8 cellular contexts compared by ENCODE assay signal in genomic region chr12:68613209-68613904, GRCh38. TPM values are rescaled to one million over a fixed set of nuclear protein-coding genes. Genes with fewer than 3 reads are reported as not detected.
DNase-seq lines count a peak whose midpoint lies in the region; ATAC-seq and TF ChIP-seq lines count a peak whose summit lies in the region.

No MANE protein-coding gene starts in this region.

- peaks cover 23% of the 10 kb centered on the region for H3K36me3 ChIP-seq in DND-41 (ENCODE audit: insufficient read depth, low read length)
- peaks cover 12% of the 10 kb centered on the region for H3K36me3 ChIP-seq in endodermal cell (ENCODE audit: control insufficient read depth, insufficient read depth, low read length)
- H3K36me3 ChIP-seq in skeletal muscle satellite cell (ENCODE audit: insufficient read depth, low read length) = peaks cover 9% of the 10 kb centered on the region

- H3K4me3 Mint-ChIP-seq in endodermal cell = peak overlapping the region; percentile 91

- H3K4me1 Mint-ChIP-seq in endodermal cell = peaks cover 33% of the 10 kb centered on the region

- H3K27me3 Mint-ChIP-seq in endodermal cell (ENCODE audit: insufficient read depth) = no peaks in the 10 kb centered on the region

- DNase-seq in DND-41 = no peak
- DNase-seq in activated CD4-positive, alpha-beta T cell treated with anti-CD3 and anti-CD28 coated beads for 1 hour = peak; percentile 19
- no peak for DNase-seq in endodermal cell
- DNase-seq in posterior vena cava (ENCODE audit: low spot score) = no peak
- no peak for DNase-seq in GM10266 (ENCODE audit: extremely low spot score)

- intact Hi-C loops in posterior vena cava (cut with DNase I) = no loop called here

- H3K4me2 ChIP-seq in DND-41 (ENCODE audit: insufficient read depth, low read length) (peak overlapping the region; percentile 94), skeletal muscle satellite cell (ENCODE audit: low read length) (peak overlapping the region; percentile 86)

- H2AFZ ChIP-seq in DND-41 (ENCODE audit: low read depth, low read length) = no peak overlapping the region

- no peaks in the 10 kb centered on the region for H3K9me3 ChIP-seq in DND-41 (ENCODE audit: insufficient read depth, low read length, severe bottlenecking)
- no peaks in the 10 kb centered on the region for H3K9me3 ChIP-seq in endodermal cell (ENCODE audit: control insufficient read depth, low read length)
- H3K9me3 ChIP-seq in skeletal muscle satellite cell (replicated peaks; ENCODE audit: low read length) = no peaks in the 10 kb centered on the region

- H3K27me3 ChIP-seq in DND-41 (ENCODE audit: insufficient read depth, low read length, poor library complexity) (no peaks in the 10 kb centered on the region), endodermal cell (ENCODE audit: control insufficient read depth, insufficient read depth, low read length, poor library complexity, severe bottlenecking) (no peaks in the 10 kb centered on the region), skeletal muscle satellite cell (ENCODE audit: control insufficient read depth, insufficient read depth, low read length) (no peaks in the 10 kb centered on the region)

- 96 to 97% methylated on average over 6 to 18 of the region's 18 CpGs for WGBS in endodermal cell (ENCODE audit: insufficient coverage in 1 of 2, insufficient read length in 1 of 2), 2 experiments

- peaks cover 68% of the 10 kb centered on the region for H4K20me1 ChIP-seq in DND-41 (ENCODE audit: insufficient read depth, low read length)

- peaks cover 2% of the 10 kb centered on the region for H3K9me3 Mint-ChIP-seq in endodermal cell

- H3K27ac Mint-ChIP-seq in endodermal cell = peak overlapping the region; percentile 6

- peaks cover 76% of the 10 kb centered on the region for H3K79me2 ChIP-seq in DND-41 (ENCODE audit: insufficient read depth, low read length)

- H3K4me1 ChIP-seq in DND-41 (ENCODE audit: insufficient read depth, low read length) = peaks cover 41% of the 10 kb centered on the region
- H3K4me1 ChIP-seq in endodermal cell (ENCODE audit: control insufficient read depth, insufficient read depth, low read length) = peaks cover 4% of the 10 kb centered on the region
- H3K4me1 ChIP-seq in skeletal muscle satellite cell (ENCODE audit: control insufficient read depth, insufficient read depth, low read length) = peaks cover 53% of the 10 kb centered on the region

- TF ChIP-seq CTCF in DND-41 (IDR thresholded peaks at IDR 0.05; ENCODE audit: borderline replicate concordance, extremely low read depth, low read length, poor library complexity, severe bottlenecking) (no peak), endodermal cell (conservative IDR thresholded peaks at IDR 0.05) (no peak), GM10266 (IDR thresholded peaks at IDR 0.05; ENCODE audit: control insufficient read depth, insufficient read depth, low read depth, missing control alignments) (no peak)

- peaks cover 19% of the 10 kb centered on the region for H3K36me3 Mint-ChIP-seq in endodermal cell (ENCODE audit: low read depth)

- H3K27ac ChIP-seq in DND-41 (ENCODE audit: low read length) (0 out of 2 replicates have a peak overlapping the region, but pooled peaks have one; percentile 23), endodermal cell (ENCODE audit: low read depth, low read length) (no peak overlapping the region)

- H3K4me3 ChIP-seq in DND-41 (ENCODE audit: low read depth in 1 of 2, low read length in 2 of 2) (peak overlapping the region in 1 of 2 experiments; percentile 86; a peak in 1 of 4 replicates), endodermal cell (ENCODE audit: low read length) (peak overlapping the region; percentile 93), skeletal muscle satellite cell (ENCODE audit: low read length) (peak overlapping the region; percentile 99)

- no peak for ATAC-seq in DND-41 (ENCODE audit: insufficient read depth, low read depth)
- no peak for ATAC-seq in HG03469 (IDR thresholded peaks at IDR 0.05; ENCODE audit: unreplicated experiment)
- no peak for ATAC-seq in GM18520 (IDR thresholded peaks at IDR 0.05; ENCODE audit: unreplicated experiment)

- H3K9ac ChIP-seq in DND-41 (ENCODE audit: low read depth, low read length) (no peak overlapping the region), endodermal cell (ENCODE audit: extremely low read depth, low read length, poor library complexity, severe bottlenecking) (no peak overlapping the region), skeletal muscle satellite cell (ENCODE audit: low read depth, low read length) (peak overlapping the region; percentile 98)

RNA-seq across cellular contexts. Expression of gene RAP1B, which starts 2.7 kb away (rescaled TPM):
- total RNA-seq in endodermal cell (100 to 1,000 TPM; 100 to 102 TPM), posterior vena cava (100 to 1,000 TPM; 167 to 192 TPM)
- polyA plus RNA-seq in endodermal cell (2013, experiment 1 of 2) = 132 TPM
- polyA plus RNA-seq in endodermal cell (2013, experiment 2 of 2) = 132 TPM
- 148 and 162 TPM in 2 replicates for total RNA-seq in skeletal muscle satellite cell (2012; rRNA removed)
